Comparison of ENCODE assay signal across 18 cellular contexts in genomic region chr22:46858181-46858771, GRCh38.
DNase-seq lines count a peak whose midpoint lies in the region; ATAC-seq and TF ChIP-seq lines count a peak whose summit lies in the region.
"Had no signal": no experiment of that assay in that cellular context is flagged by ENCODE, and none has a peak within 500 bp of the region (broad histone marks: within the 10 kb centered on the region; RNA-seq: fewer than 3 reads in every experiment).

No MANE protein-coding gene starts in this region.

- H3K56ac ChIP-seq in H9 (ENCODE audit: insufficient read length, low read depth, low read length), result no peak overlapping the region

- no peak overlapping the region for H3K23ac ChIP-seq in H9 (ENCODE audit: insufficient read length, low read depth, low read length)

- no peak overlapping the region for H3K4ac ChIP-seq in H9 (ENCODE audit: low read depth, low read length)

- H3K9me3 ChIP-seq in H9 (ENCODE audit: control insufficient read depth, low read depth, low read length) (no peaks in the 10 kb centered on the region), psoas muscle (no peaks in the 10 kb centered on the region), breast epithelium (no peaks in the 10 kb centered on the region)

- no peak overlapping the region for H2BK20ac ChIP-seq in H9 (ENCODE audit: low read depth, low read length, poor library complexity, severe bottlenecking)

- no peak overlapping the region for H4K5ac ChIP-seq in H9 (ENCODE audit: insufficient read length, low read depth, low read length)

- H3K27me3 Mint-ChIP-seq in H9 (ENCODE audit: low read depth), result no peaks in the 10 kb centered on the region
- no peaks in the 10 kb centered on the region for H3K27me3 Mint-ChIP-seq in stimulated activated naive B cell treated with anti-CD40 and anti-IgM and Interleukin-4, amounts not matched to agents 10 μg/mL and 1 μg/mL and 100 μg/mL, for 72 hours
- H3K27me3 Mint-ChIP-seq: CD4-positive, alpha-beta memory T cell; IgD-negative memory B cell had no signal

- peak; percentile 37 to 72 (median 64) for ATAC-seq in psoas muscle
- ATAC-seq in stimulated activated naive B cell treated with anti-CD40 and anti-IgM and Interleukin-4, amounts not matched to agents 10 μg/mL and 1 μg/mL and 100 μg/mL, for 72 hours (replicated peaks), result no peak
- ATAC-seq: GM12878, HCT116, HepG2 had no signal

- DNase-seq in ELF-1 (ENCODE audit: low read depth, low spot score), result peak; percentile 16
- no peak for DNase-seq in H9
- DNase-seq in psoas muscle, result no peak
- DNase-seq in stimulated activated naive B cell treated with anti-CD40 and anti-IgM and Interleukin-4, amounts not matched to agents 10 μg/mL and 1 μg/mL and 100 μg/mL, for 72 hours, result no peak
- no peak for DNase-seq in GDM1 (lab: John Stamatoyannopoulos, UW)
- DNase-seq in breast epithelium (ENCODE audit: low spot score in 2 of 2), result no peak
- DNase-seq in anterior cingulate cortex (lab: John Stamatoyannopoulos, UW), result no peak
- DNase-seq: 8988T; CD4-positive, alpha-beta memory T cell; DMS153; DMS79; HFFc6 had no signal

- no peak overlapping the region for H3T11ph ChIP-seq in H9 (ENCODE audit: low read length)

- H2BK120ac ChIP-seq in H9 (ENCODE audit: low read depth, low read length, poor library complexity, severe bottlenecking), result no peak overlapping the region

- H3K4me3 Mint-ChIP-seq in H9, result no peak overlapping the region
- H3K4me3 Mint-ChIP-seq in stimulated activated naive B cell treated with anti-CD40 and anti-IgM and Interleukin-4, amounts not matched to agents 10 μg/mL and 1 μg/mL and 100 μg/mL, for 72 hours, result no peak overlapping the region
- H3K4me3 Mint-ChIP-seq: CD14-positive monocyte; CD4-positive, alpha-beta memory T cell; HFFc6; IgD-negative memory B cell had no signal

- no peak overlapping the region for H2BK12ac ChIP-seq in H9 (ENCODE audit: insufficient read length, low read depth, low read length)

- H3K79me2 ChIP-seq in H9 (ENCODE audit: insufficient read depth, low read length), result no peaks in the 10 kb centered on the region

- H2AFZ ChIP-seq in H9 (ENCODE audit: low read length), result no peak overlapping the region

- peaks cover 0 to 9% (median 7%) of the 10 kb centered on the region in 3 experiments; a peak in 3 of 7 replicates for H3K36me3 Mint-ChIP-seq in H9 (ENCODE audit: insufficient read depth in 1 of 3, low read depth in 3 of 3)
- peaks cover 29 to 30% of the 10 kb centered on the region in 2 donors for H3K36me3 Mint-ChIP-seq in stimulated activated naive B cell treated with anti-CD40 and anti-IgM and Interleukin-4, amounts not matched to agents 10 μg/mL and 1 μg/mL and 100 μg/mL, for 72 hours

- H3K4me1 ChIP-seq in H9 (ENCODE audit: insufficient read depth, low read length) (peaks cover 2% of the 10 kb centered on the region; the same call in 1 of the 2 replicates), psoas muscle (no peaks in the 10 kb centered on the region), breast epithelium (no peaks in the 10 kb centered on the region)
- H3K4me1 ChIP-seq: BLaER1 had no signal

- H3K9ac ChIP-seq in H9 (ENCODE audit: extremely low read depth, insufficient read length, low read length), result no peak overlapping the region
- H3K9ac ChIP-seq: BLaER1 had no signal

- no peak for TF ChIP-seq POLR2A in breast epithelium (IDR thresholded peaks at IDR 0.05)

- H2BK5ac ChIP-seq in H9 (ENCODE audit: insufficient read length, low read length), result no peak overlapping the region

- H3K23me2 ChIP-seq in H9 (ENCODE audit: insufficient read length, low read depth, low read length, poor library complexity, severe bottlenecking), result no peaks in the 10 kb centered on the region

- no peak overlapping the region for H2AK5ac ChIP-seq in H9 (ENCODE audit: insufficient read length, low read length)

- no peak overlapping the region for H2BK15ac ChIP-seq in H9 (ENCODE audit: low read depth, low read length)

- H3K27ac ChIP-seq in H9 (ENCODE audit: insufficient read length, low read depth, low read length) (no peak overlapping the region), psoas muscle (no peak overlapping the region), breast epithelium (no peak overlapping the region)
- H3K27ac ChIP-seq: BLaER1 had no signal

- H4K20me1 ChIP-seq in H9 (ENCODE audit: control insufficient read depth, insufficient read depth, insufficient read length), result no peaks in the 10 kb centered on the region

- H3K27ac Mint-ChIP-seq in H9, result peak overlapping the region in 2 of 3 experiments; percentile 61 to 80; a peak in 3 of 7 replicates
- peak overlapping the region; percentile 54 for H3K27ac Mint-ChIP-seq in stimulated activated naive B cell treated with anti-CD40 and anti-IgM and Interleukin-4, amounts not matched to agents 10 μg/mL and 1 μg/mL and 100 μg/mL, for 72 hours
- H3K27ac Mint-ChIP-seq: HFFc6 had no signal

- no peak overlapping the region for H3K18ac ChIP-seq in H9 (ENCODE audit: insufficient read length, low read depth, low read length)

- H3K4me3 ChIP-seq in psoas muscle (no peak overlapping the region), breast epithelium (no peak overlapping the region)
- H3K4me3 ChIP-seq: BLaER1, GM12878 had no signal

- intact Hi-C loops in psoas muscle (cut with DNase I), result no loop called here
- intact Hi-C loops in breast epithelium (cut with DNase I; ENCODE audit: low total_unique reads), result no loop called here

- H3K9me3 Mint-ChIP-seq in H9, result peaks cover 4 to 10% of the 10 kb centered on the region in 2 experiments
- H3K9me3 Mint-ChIP-seq in stimulated activated naive B cell treated with anti-CD40 and anti-IgM and Interleukin-4, amounts not matched to agents 10 μg/mL and 1 μg/mL and 100 μg/mL, for 72 hours, result no peaks in the 10 kb centered on the region
- H3K9me3 Mint-ChIP-seq: CD4-positive, alpha-beta memory T cell; IgD-negative memory B cell had no signal

- no peak overlapping the region for H4K91ac ChIP-seq in H9 (ENCODE audit: insufficient read length, low read depth, low read length)

- no peak for TF ChIP-seq CTCF in H9 (conservative IDR thresholded peaks at IDR 0.05)
- TF ChIP-seq CTCF in psoas muscle (IDR thresholded peaks at IDR 0.05), result no peak
- no peak for TF ChIP-seq CTCF in breast epithelium (IDR thresholded peaks at IDR 0.05)

- no peak overlapping the region for H4K8ac ChIP-seq in H9 (replicated peaks; ENCODE audit: insufficient read length, low read depth, low read length)

- H3K27me3 ChIP-seq in H9 (ENCODE audit: insufficient read depth, low read length), result no peaks in the 10 kb centered on the region
- H3K27me3 ChIP-seq in psoas muscle (ENCODE audit: insufficient read depth in 3 of 3, low read length in 2 of 3), result no peaks in the 10 kb centered on the region
- H3K27me3 ChIP-seq in breast epithelium, result no peaks in the 10 kb centered on the region
- H3K27me3 ChIP-seq: BLaER1 had no signal

- H3K36me3 ChIP-seq in psoas muscle (ENCODE audit: insufficient read depth in 1 of 2, low read depth in 1 of 2), result no peaks in the 10 kb centered on the region
- H3K36me3 ChIP-seq in breast epithelium, result no peaks in the 10 kb centered on the region

- no peak overlapping the region for H3K4me2 ChIP-seq in H9 (ENCODE audit: insufficient read depth, insufficient read length, low read length)
- H3K4me2 ChIP-seq: BLaER1 had no signal

- WGBS in H9 (ENCODE audit: extremely low coverage, insufficient read length, low lambda C conversion rate), result no CpG with 5 or more reads among the region's 23 CpGs
- WGBS in psoas muscle, 3 donors, result 84 to 89% (median 89%) methylated on average over 23 of the region's 23 CpGs

- no peak overlapping the region for H3K14ac ChIP-seq in H9 (ENCODE audit: insufficient read depth, low read length)

- H3K4me1 Mint-ChIP-seq in H9, result peaks cover 14 to 18% of the 10 kb centered on the region in 2 experiments
- peaks cover 42 to 56% of the 10 kb centered on the region in 2 donors for H3K4me1 Mint-ChIP-seq in stimulated activated naive B cell treated with anti-CD40 and anti-IgM and Interleukin-4, amounts not matched to agents 10 μg/mL and 1 μg/mL and 100 μg/mL, for 72 hours

- H3K79me1 ChIP-seq in H9 (ENCODE audit: insufficient read depth, low read depth, low read length, poor library complexity, severe bottlenecking), result peaks cover 4% of the 10 kb centered on the region

Comparison
In these comparisons a context has a peak if more than half of its experiments do, and no peak if none do; other contexts are left out.
1. ATAC-seq: peak in psoas muscle (4 of 4); none in stimulated activated naive B cell treated with anti-CD40 and anti-IgM and Interleukin-4, amounts not matched to agents 10 μg/mL and 1 μg/mL and 100 μg/mL, for 72 hours (0 of 2).